12 cellular contexts compared by ENCODE assay signal in genomic region chr7:464712-465461, GRCh38. TPM values are rescaled to one million over a fixed set of nuclear protein-coding genes. Genes with fewer than 3 reads are reported as not detected.
DNase-seq lines count a peak whose midpoint lies in the region; ATAC-seq and TF ChIP-seq lines count a peak whose summit lies in the region.
"Had no signal": no experiment of that assay in that cellular context is flagged by ENCODE, and none has a peak within 500 bp of the region (broad histone marks: within the 10 kb centered on the region; RNA-seq: fewer than 3 reads in every experiment).

No MANE protein-coding gene starts in this region.

- intact Hi-C loops in transverse colon (cut with DNase I; ENCODE audit: low total_unique reads): no loop called here

- no peak overlapping the region for H2AFZ ChIP-seq in neuronal stem cell (ENCODE audit: low read length)

- H3K4ac ChIP-seq in neuronal stem cell (ENCODE audit: low read length): no peak overlapping the region

- H3K79me1 ChIP-seq in neuronal stem cell (ENCODE audit: low read depth, low read length): no peaks in the 10 kb centered on the region

- H3K36me3 ChIP-seq in neuronal stem cell (replicated peaks in 1 of 2; ENCODE audit: control insufficient read depth in 2 of 2, insufficient read depth in 2 of 2, low read length in 2 of 2) (peaks cover 0 to 4% of the 10 kb centered on the region in 2 donors), transverse colon (no peaks in the 10 kb centered on the region)

- H3K27ac ChIP-seq in neuronal stem cell (replicated peaks; ENCODE audit: low read length) (no peak overlapping the region), transverse colon (no peak overlapping the region)

- no peak for TF ChIP-seq CTCF in AG09319 (IDR thresholded peaks at IDR 0.05; ENCODE audit: low read depth, low read length)
- TF ChIP-seq CTCF in fibroblast of villous mesenchyme (IDR thresholded peaks at IDR 0.05; ENCODE audit: insufficient read depth, low read depth, low read length): no peak
- no peak for TF ChIP-seq CTCF in transverse colon (IDR thresholded peaks at IDR 0.05)
- TF ChIP-seq CTCF in GM13977 (IDR thresholded peaks at IDR 0.05; ENCODE audit: extremely low read depth, insufficient read depth, missing control alignments): no peak

- H3K27me3 ChIP-seq in neuronal stem cell (ENCODE audit: control insufficient read depth in 3 of 3, insufficient read depth in 3 of 3, low read depth in 1 of 3, low read length in 3 of 3): peaks cover 0 to 4% (median 0%) of the 10 kb centered on the region in 3 experiments
- no peaks in the 10 kb centered on the region for H3K27me3 ChIP-seq in transverse colon

- no peak for TF ChIP-seq POLR2A in transverse colon (IDR thresholded peaks at IDR 0.05)

- no peak for ATAC-seq in GM18870 (IDR thresholded peaks at IDR 0.05; ENCODE audit: unreplicated experiment)
- ATAC-seq: activated naive CD4-positive, alpha-beta T cell treated with anti-CD3 and anti-CD28 coated beads, Interleukin-2, amount 50 U/mL, for 72 hours; GM12878 had no signal

- DNase-seq in AG09319 (ENCODE audit: extremely low read depth, low read depth) (peak; percentile 39), LHCN-M2 (ENCODE audit: low read depth) (peak; percentile 58), fibroblast of villous mesenchyme (ENCODE audit: low read depth) (peak; percentile 91), neuronal stem cell (ENCODE audit: low spot score) (no peak), transverse colon (no peak), GM13977 (ENCODE audit: low spot score) (no peak), NCI-H1694 (lab: John Stamatoyannopoulos, UW) (no peak)
- DNase-seq: activated CD4-positive, alpha-beta T cell treated with anti-CD3 and anti-CD28 coated beads for 4 hours; occipital lobe had no signal

- no peak overlapping the region for H3K4me3 ChIP-seq in fibroblast of villous mesenchyme (ENCODE audit: low read depth, low read length)
- H3K4me3 ChIP-seq in neuronal stem cell (ENCODE audit: low read length in 2 of 2): no peak overlapping the region
- no peak overlapping the region for H3K4me3 ChIP-seq in transverse colon
- H3K4me3 ChIP-seq: GM12878 had no signal

- peaks cover 0 to 8% of the 10 kb centered on the region in 2 donors for H3K9me3 ChIP-seq in neuronal stem cell (replicated peaks in 1 of 2; ENCODE audit: control insufficient read depth in 2 of 2, insufficient read depth in 1 of 2, low read depth in 1 of 2, low read length in 2 of 2)
- H3K9me3 ChIP-seq in transverse colon: no peaks in the 10 kb centered on the region

- WGBS in neuronal stem cell (ENCODE audit: extremely low coverage in 2 of 2, insufficient read length in 2 of 2, insufficient replicate concordance in 1 of 2), 2 donors: no CpG with 5 or more reads among the region's 28 CpGs
- WGBS in transverse colon (ENCODE audit: low coverage in 1 of 2), 2 donors: 60% methylated on average over 22 of the region's 28 CpGs; no CpG with 5 or more reads in 1 of the 2 donors

- no peak overlapping the region for H4K8ac ChIP-seq in neuronal stem cell (ENCODE audit: low read depth, low read length)

- no peak overlapping the region for H2BK5ac ChIP-seq in neuronal stem cell (ENCODE audit: low read length)

- H4K91ac ChIP-seq in neuronal stem cell (ENCODE audit: low read depth, low read length, poor library complexity): no peak overlapping the region

- H3K18ac ChIP-seq in neuronal stem cell (ENCODE audit: low read length): peak overlapping the region; percentile 63

- TF ChIP-seq EP300 in transverse colon (IDR thresholded peaks at IDR 0.05; ENCODE audit: low read depth): no peak

- no peak overlapping the region for H2BK120ac ChIP-seq in neuronal stem cell (ENCODE audit: low read depth, low read length)

- peaks cover 7 to 13% of the 10 kb centered on the region in 2 donors for H3K4me1 ChIP-seq in neuronal stem cell (ENCODE audit: control insufficient read depth in 2 of 2, insufficient read depth in 1 of 2, low read depth in 1 of 2, low read length in 2 of 2)
- peaks cover 0 to 4% (median 0%) of the 10 kb centered on the region in 4 donors for H3K4me1 ChIP-seq in transverse colon

- no peak overlapping the region for H2BK15ac ChIP-seq in neuronal stem cell (ENCODE audit: low read length)

- H2BK12ac ChIP-seq in neuronal stem cell (ENCODE audit: low read length): no peak overlapping the region

- H2AK5ac ChIP-seq in neuronal stem cell (ENCODE audit: low read depth, low read length): peak overlapping the region; percentile 61

- in situ Hi-C loops in transverse colon (cut with MboI; ENCODE audit: low pct_ligation_motif_present in 1 of 4, low pct_unique_long_range_greater_than_20kb in 1 of 4, low sequenced_read_pairs in 3 of 4) (no loop called here), GM13977 (cut with MboI; ENCODE audit: low pct_unique_long_range_greater_than_20kb, low sequenced_read_pairs, unreplicated experiment) (no loop called here)

- no peak overlapping the region for H3K4me2 ChIP-seq in neuronal stem cell (ENCODE audit: insufficient read depth, low read length, poor library complexity, severe bottlenecking)

- H3K9ac ChIP-seq in neuronal stem cell (ENCODE audit: low read depth, low read length, poor library complexity): no peak overlapping the region

- H3K23ac ChIP-seq in neuronal stem cell (ENCODE audit: low read depth, low read length, poor library complexity): no peak overlapping the region

- no peak overlapping the region for H3K14ac ChIP-seq in neuronal stem cell (ENCODE audit: low read length)

RNA-seq across cellular contexts. Expression of gene PDGFA, which starts 54.8 kb away (rescaled TPM):
- total RNA-seq in LHCN-M2 (2014; rRNA removed): 33.7 and 37.0 TPM in 2 replicates
- 40.0 TPM for polyA plus RNA-seq in LHCN-M2 (2012)
- total RNA-seq in fibroblast of villous mesenchyme: 43.2 and 86.7 TPM in 2 replicates
- polyA plus RNA-seq in neuronal stem cell (2013, experiment 1 of 2): 6.2 TPM
- 5.7 TPM for polyA plus RNA-seq in neuronal stem cell (2013, experiment 2 of 2)
- 100 to 1,000 TPM in 2 of 4 donors, 10 to 100 TPM in 2; 60.2 to 123 (median 104) TPM for total RNA-seq in transverse colon

Comparison
In these comparisons a context has a peak if more than half of its experiments do, and no peak if none do; other contexts are left out.
1. DNase-seq: peak in AG09319 (single experiment), LHCN-M2 (single experiment) and fibroblast of villous mesenchyme (single experiment); none in neuronal stem cell (single experiment), transverse colon (single experiment), GM13977 (single experiment) and NCI-H1694 (single experiment).